Comparison of ENCODE assay signal across 29 cellular contexts in the genomic region with DNA sequence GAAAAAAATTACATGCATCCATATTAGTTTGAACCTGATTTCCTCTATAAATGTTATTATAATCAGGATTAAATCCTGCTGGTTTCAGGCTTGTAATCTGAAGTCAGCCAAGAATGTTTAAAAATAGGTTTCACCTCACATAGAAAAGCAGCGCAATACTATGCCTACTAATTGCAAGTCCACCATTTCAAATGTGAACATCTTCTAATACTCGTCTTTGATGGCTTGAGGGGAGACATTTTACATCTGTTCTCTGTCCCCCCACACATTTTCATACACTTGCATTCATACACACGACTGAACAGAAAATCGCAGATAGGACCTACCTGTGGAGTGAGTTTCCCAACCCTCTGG. TPM values are rescaled to one million over a fixed set of nuclear protein-coding genes. Genes with fewer than 3 reads are reported as not detected.
"Had no signal": no experiment of that assay in that cellular context is flagged by ENCODE, and none has a peak within 500 bp of the region (broad histone marks: within the 10 kb centered on the region; RNA-seq: fewer than 3 reads in every experiment).

No MANE protein-coding gene starts in this region.

- H3K9me3 Mint-ChIP-seq: memory B cell; stimulated activated naive CD8-positive, alpha-beta T cell treated with anti-CD3 and anti-CD28 coated beads, Interleukin-15, amount 100 ng/mL, for 72 hours had no signal

- H3K27me3 Mint-ChIP-seq: memory B cell had no signal

- H3K27ac ChIP-seq: dorsolateral prefrontal cortex, epithelial cell of prostate, foreskin keratinocyte, gastroesophageal sphincter, hepatocyte, psoas muscle, suprapubic skin, upper lobe of right lung, vagina had no signal

- H3K27ac Mint-ChIP-seq: memory B cell; naive thymus-derived CD4-positive, alpha-beta T cell had no signal

- DNase-seq: caudate nucleus; cerebellar nuclear complex; cortex of kidney; dorsolateral prefrontal cortex; effector CD4-positive, alpha-beta T cell; foreskin keratinocyte; heart left ventricle; kidney; midbrain; naive thymus-derived CD4-positive, alpha-beta T cell; nucleus accumbens; psoas muscle; right cardiac atrium; small intestine; stimulated activated CD4-positive, alpha-beta T cell treated with anti-CD3 and anti-CD28 coated beads, Interleukin-15, amount 100 ng/mL, for 24 hours; stimulated activated CD4-positive, alpha-beta T cell treated with anti-CD3 and anti-CD28 coated beads, Interleukin-4, amount 100 ng/mL, for 1 hour; stimulated activated CD8-positive, alpha-beta memory T cell treated with anti-CD3 and anti-CD28 coated beads, Interleukin-4, amount 100 ng/mL, for 48 hours; stimulated activated naive CD4-positive, alpha-beta T cell; stimulated activated naive CD8-positive, alpha-beta T cell treated with anti-CD3 and anti-CD28 coated beads, Interleukin-15, amount 100 ng/mL, for 72 hours; upper lobe of right lung had no signal

- H3K27me3 ChIP-seq: dorsolateral prefrontal cortex, foreskin keratinocyte, gastroesophageal sphincter, heart left ventricle, hepatocyte, suprapubic skin, upper lobe of right lung, vagina had no signal

- H3K4me3 Mint-ChIP-seq: memory B cell; naive thymus-derived CD4-positive, alpha-beta T cell; stimulated activated naive CD8-positive, alpha-beta T cell treated with anti-CD3 and anti-CD28 coated beads, Interleukin-15, amount 100 ng/mL, for 72 hours had no signal

- H2AFZ ChIP-seq: hepatocyte had no signal

- H3K9me3 ChIP-seq: gastroesophageal sphincter, psoas muscle, suprapubic skin, upper lobe of right lung, vagina had no signal

- H3K4me1 ChIP-seq: foreskin keratinocyte, gastroesophageal sphincter, heart left ventricle, psoas muscle, suprapubic skin, upper lobe of right lung, vagina had no signal

- H3K36me3 Mint-ChIP-seq: memory B cell; naive thymus-derived CD4-positive, alpha-beta T cell had no signal

- H3K36me3 ChIP-seq: gastroesophageal sphincter, heart left ventricle, suprapubic skin, upper lobe of right lung, vagina had no signal

- H3K4me1 Mint-ChIP-seq: memory B cell; naive thymus-derived CD4-positive, alpha-beta T cell; stimulated activated naive CD8-positive, alpha-beta T cell treated with anti-CD3 and anti-CD28 coated beads, Interleukin-15, amount 100 ng/mL, for 72 hours had no signal

- ATAC-seq: esophagus mucosa; foreskin keratinocyte; gastroesophageal sphincter; heart left ventricle; left lobe of liver; naive thymus-derived CD4-positive, alpha-beta T cell; psoas muscle; right cardiac atrium; stimulated activated naive CD8-positive, alpha-beta T cell treated with anti-CD3 and anti-CD28 coated beads, Interleukin-15, amount 100 ng/mL, for 72 hours; upper lobe of right lung had no signal

- H3K4me3 ChIP-seq: dorsolateral prefrontal cortex, gastroesophageal sphincter, heart left ventricle, hepatocyte, lung, psoas muscle, suprapubic skin, upper lobe of right lung, vagina had no signal

RNA-seq across cellular contexts. Expression of gene FREM1, which starts 41.8 kb away (rescaled TPM):
- total RNA-seq: foreskin keratinocyte had no signal
- polyA plus RNA-seq: naive thymus-derived CD4-positive, alpha-beta T cell had no signal
